In the genomic region with DNA sequence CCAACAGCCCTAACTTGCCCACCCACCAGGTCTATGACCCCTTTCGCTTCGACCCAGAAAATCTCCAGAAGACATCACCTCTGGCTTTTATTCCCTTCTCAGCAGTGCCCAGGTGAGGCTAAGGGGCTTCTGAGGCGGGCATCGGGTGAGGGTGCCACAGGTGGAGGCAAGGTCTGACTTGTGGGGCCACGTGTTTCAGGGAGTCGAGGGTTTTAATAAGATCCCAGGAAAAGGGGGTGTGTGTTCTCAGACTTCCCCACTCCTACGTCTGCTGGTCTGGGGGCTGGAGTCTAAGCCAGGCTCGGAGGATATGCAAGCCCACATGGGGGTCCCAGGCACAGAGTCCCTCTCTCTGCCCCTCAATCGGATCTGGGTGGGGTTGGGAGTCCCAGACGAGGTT, we compare ENCODE assay signal across 17 cellular contexts. TPM values are rescaled to one million over a fixed set of nuclear protein-coding genes. Genes with fewer than 3 reads are reported as not detected.
A peak's percentile ranks its signal among the peaks of the same experiment; 100 is the strongest.
DNase-seq lines count a peak whose midpoint lies in the region; ATAC-seq and TF ChIP-seq lines count a peak whose summit lies in the region.
"Had no signal": no experiment of that assay in that cellular context is flagged by ENCODE, and none has a peak within 500 bp of the region (broad histone marks: within the 10 kb centered on the region; RNA-seq: fewer than 3 reads in every experiment).

No MANE protein-coding gene starts in this region.

- H3K27ac ChIP-seq in A673 (ENCODE audit: low read depth, low read length, poor library complexity, severe bottlenecking) (no peak overlapping the region), BLaER1 (no peak overlapping the region), VCaP (peak overlapping the region; percentile 62; the same call in 1 of the 2 replicates)
- H3K27ac ChIP-seq: gastrocnemius medialis, prostate gland, skin epidermis, upper lobe of right lung had no signal

- H3K4me1 Mint-ChIP-seq in T-helper 17 cell: no peaks in the 10 kb centered on the region
- H3K4me1 Mint-ChIP-seq: nephron progenitor cell had no signal

- H3K9me3 ChIP-seq in A673 (ENCODE audit: low read depth, low read length, poor library complexity, severe bottlenecking): no peaks in the 10 kb centered on the region
- no peaks in the 10 kb centered on the region for H3K9me3 ChIP-seq in BLaER1
- H3K9me3 ChIP-seq in T-helper 17 cell (ENCODE audit: control insufficient read depth, low read length, poor library complexity, severe bottlenecking): no peaks in the 10 kb centered on the region
- H3K9me3 ChIP-seq: gastrocnemius medialis, prostate gland, upper lobe of right lung had no signal

- H3K4me3 ChIP-seq in A673 (ENCODE audit: low read depth, low read length, poor library complexity, severe bottlenecking) (peak overlapping the region; percentile 35), BLaER1 (peak overlapping the region; percentile 57)
- H3K4me3 ChIP-seq: gastrocnemius medialis, prostate gland, skin epidermis, upper lobe of right lung had no signal

- BruUV-seq in A673 (replicated peaks; lab: Mats Ljungman, UMichigan): no TSS peak

- DNase-seq in A673 (ENCODE audit: low spot score): no peak
- DNase-seq in left lobe of liver (ENCODE audit: low spot score): peak; percentile 36
- DNase-seq in T1000 (lab: John Stamatoyannopoulos, UW): no peak
- DNase-seq in T-helper 17 cell: no peak
- DNase-seq in SKM-1 (lab: John Stamatoyannopoulos, UW; ENCODE audit: unreplicated experiment): no peak
- DNase-seq: NCI-H1105, NCI-H2081 treated with DMSO at 0.1 percent for 48 hours had no signal

- H3K27ac Mint-ChIP-seq in T-helper 17 cell: no peak overlapping the region
- H3K27ac Mint-ChIP-seq: activated naive CD4-positive, alpha-beta T cell treated with anti-CD3 and anti-CD28 coated beads for 36 hours; nephron progenitor cell had no signal

- H3K36me3 ChIP-seq in A673 (ENCODE audit: insufficient read depth, low read length, poor library complexity, severe bottlenecking) (no peaks in the 10 kb centered on the region), BLaER1 (no peaks in the 10 kb centered on the region)
- H3K36me3 ChIP-seq: gastrocnemius medialis, prostate gland, upper lobe of right lung had no signal

- H3K27me3 ChIP-seq in A673 (replicated peaks; ENCODE audit: insufficient read depth, low read depth, low read length, poor library complexity) (peaks cover 14% of the 10 kb centered on the region), BLaER1 (no peaks in the 10 kb centered on the region)

- H3K4me1 ChIP-seq in A673 (ENCODE audit: insufficient read depth, low read length, poor library complexity, severe bottlenecking): no peaks in the 10 kb centered on the region
- no peaks in the 10 kb centered on the region for H3K4me1 ChIP-seq in BLaER1
- H3K4me1 ChIP-seq: gastrocnemius medialis, prostate gland had no signal

- TF ChIP-seq CTCF in A673 (conservative IDR thresholded peaks at IDR 0.05; ENCODE audit: low read depth, low read length): no peak
- TF ChIP-seq CTCF in VCaP (conservative IDR thresholded peaks at IDR 0.05): no peak

- H3K27me3 Mint-ChIP-seq in T-helper 17 cell: peaks cover 24% of the 10 kb centered on the region

- H3K9ac ChIP-seq in BLaER1: 0 out of 2 replicates have a peak overlapping the region, but pooled peaks have one; percentile 16

- intact Hi-C loops in A673 (cut with micrococcal nuclease; ENCODE audit: unreplicated experiment): no loop called here

- H3K4me3 Mint-ChIP-seq in T-helper 17 cell: no peak overlapping the region
- H3K4me3 Mint-ChIP-seq: nephron progenitor cell had no signal

- peak overlapping the region; percentile 71 for H3K4me2 ChIP-seq in BLaER1

- H4K20me1 ChIP-seq in BLaER1: no peaks in the 10 kb centered on the region

- CTCF ChIA-PET in A673 (lab: Charles Lee): no interaction called here

- no peak for ATAC-seq in left lobe of liver
- no peak for ATAC-seq in T-helper 17 cell
- ATAC-seq: gastrocnemius medialis had no signal

- POLR2A ChIA-PET in A673 (lab: Charles Lee; ENCODE audit: low non-redundant PET): no interaction called here

- no peaks in the 10 kb centered on the region for H3K36me3 Mint-ChIP-seq in T-helper 17 cell (ENCODE audit: low read depth)

RNA-seq across cellular contexts. Expression of a gene that starts 30.9 kb away (rescaled TPM):
- not detected in 2 replicates for total RNA-seq in A673 (2021)
- not detected for total RNA-seq in left lobe of liver
- not detected for total RNA-seq in T-helper 17 cell
- total RNA-seq: activated naive CD4-positive, alpha-beta T cell treated with anti-CD3 and anti-CD28 coated beads for 36 hours; aorta; gastrocnemius medialis; NCI-H460 had no signal

RNA-seq across cellular contexts. Expression of a gene that starts 56.6 kb away (rescaled TPM):
- total RNA-seq in A673 (2021): not detected in 2 replicates
- total RNA-seq in left lobe of liver: 401 TPM
- total RNA-seq in T-helper 17 cell: under 1 TPM in 1 of 2 donors, not detected in 1; 0.22 TPM

Comparison
In these comparisons a context has a peak if more than half of its experiments do, and no peak if none do; other contexts are left out.
1. RNA of a gene that starts 56.6 kb away (total RNA-seq): 401 TPM in left lobe of liver (single experiment); 0.22 TPM in T-helper 17 cell and not detected in A673; every median in the first group is over 100 times any median in the second.